In genomic region chr3:15768421-15769255, GRCh38 we compare ENCODE assay signal across 8 cellular contexts. TPM values are rescaled to one million over a fixed set of nuclear protein-coding genes. Genes with fewer than 3 reads are reported as not detected.
DNase-seq lines count a peak whose midpoint lies in the region; ATAC-seq lines count a peak whose summit lies in the region.

No MANE protein-coding gene starts in this region.

- peak; percentile 90 for ATAC-seq in GM18909 (IDR thresholded peaks at IDR 0.05; ENCODE audit: poor library complexity, unreplicated experiment)
- peak; percentile 72 for ATAC-seq in HG03159 (IDR thresholded peaks at IDR 0.05; ENCODE audit: unreplicated experiment)

- H3K36me3 ChIP-seq in SJSA1, result peaks cover 31% of the 10 kb centered on the region

- in situ Hi-C loops in KBM-7 (cut with MboI; ENCODE audit: low pct_unique_long_range_greater_than_20kb, low sequenced_read_pairs), result no loop called here

- peaks cover 38% of the 10 kb centered on the region for H3K4me1 ChIP-seq in SJSA1 (replicated peaks)

- H3K27ac ChIP-seq in SJSA1, result peak overlapping the region; percentile 93

- no peak overlapping the region for H3K4me3 ChIP-seq in SJSA1

- DNase-seq in AML-193 (lab: John Stamatoyannopoulos, UW) (peak; percentile 18 to 37), SJSA1 (ENCODE audit: low read depth in 1 of 2, low spot score in 2 of 2) (peak; percentile 49 to 89), fibroblast of peridontal ligament (ENCODE audit: extremely low read depth) (peak; percentile 98), smooth muscle cell of the brain vasculature (ENCODE audit: low read depth, low spot score) (peak; percentile 57), KBM-7 (no peak)
- DNase-seq in activated CD4-positive, alpha-beta T cell treated with anti-CD3 and anti-CD28 coated beads, Interleukin-2, amount 50 U/mL, for 1 hour, result no peak

- no peaks in the 10 kb centered on the region for H3K27me3 ChIP-seq in SJSA1 (replicated peaks)

- H3K9me3 ChIP-seq in SJSA1 (replicated peaks), result no peaks in the 10 kb centered on the region

RNA-seq across cellular contexts. Expression of gene ANKRD28, which starts 29.1 kb away (rescaled TPM):
- total RNA-seq in SJSA1 (2014; rRNA removed; shearing (Covaris generic)), result 71.6 and 83.0 TPM in 2 replicates

Comparison
In these comparisons a context has a peak if more than half of its experiments do, and no peak if none do; other contexts are left out.
1. DNase-seq: peak in AML-193 (2 of 2), SJSA1 (2 of 2), fibroblast of peridontal ligament (single experiment) and smooth muscle cell of the brain vasculature (single experiment); none in activated CD4-positive, alpha-beta T cell treated with anti-CD3 and anti-CD28 coated beads, Interleukin-2, amount 50 U/mL, for 1 hour (single experiment) and KBM-7 (single experiment).